ENCODE assay signal across 1 cellular context in genomic region chr1:60849401-60849800, GRCh38.
A peak's percentile ranks its signal among the peaks of the same experiment; 100 is the strongest.
TF ChIP-seq lines count a peak whose summit lies in the region.

No MANE protein-coding gene starts in this region.

TF ChIP-seq in H1, 55 proteins besides CTCF, POLR2A, EP300 and RAD21:
- TF ChIP-seq KDM5A (IDR thresholded peaks at IDR 0.05; ENCODE audit: low read length), result no peak
- TF ChIP-seq CREB1 (IDR thresholded peaks at IDR 0.05), result no peak
- peak; percentile 28 for TF ChIP-seq NANOG (IDR thresholded peaks at IDR 0.05; ENCODE audit: insufficient read depth, low read depth, low read length, poor library complexity, severe bottlenecking)
- no peak for TF ChIP-seq SIX5 (IDR thresholded peaks at IDR 0.05; ENCODE audit: low read depth, low read length)
- TF ChIP-seq KDM1A (IDR thresholded peaks at IDR 0.05; ENCODE audit: borderline replicate concordance, low read length), result no peak
- TF ChIP-seq ATF3 (IDR thresholded peaks at IDR 0.05; ENCODE audit: insufficient read depth, low read depth, low read length), result no peak
- TF ChIP-seq USF2 (IDR thresholded peaks at IDR 0.05; ENCODE audit: low read length), result no peak
- no peak for TF ChIP-seq HDAC2 (IDR thresholded peaks at IDR 0.05; ENCODE audit: borderline replicate concordance in 1 of 2, low read depth in 2 of 2, low read length in 2 of 2)
- TF ChIP-seq SP1 (IDR thresholded peaks at IDR 0.05; ENCODE audit: low read depth, low read length), result 0 out of 2 replicates have a peak, but pooled peaks have one; percentile 35
- no peak for TF ChIP-seq BRCA1 (IDR thresholded peaks at IDR 0.05; ENCODE audit: low read depth, low read length)
- TF ChIP-seq POU5F1 (IDR thresholded peaks at IDR 0.05; ENCODE audit: low read depth, low read length), result 0 out of 2 replicates have a peak, but pooled peaks have one; percentile 43
- no peak for TF ChIP-seq RBBP5 (IDR thresholded peaks at IDR 0.05; ENCODE audit: borderline replicate concordance, low read depth, low read length)
- no peak for TF ChIP-seq CEBPB (IDR thresholded peaks at IDR 0.05; ENCODE audit: low read depth, low read length)
- peak; percentile 74 for TF ChIP-seq CHD7 (IDR thresholded peaks at IDR 0.05; ENCODE audit: insufficient replicate concordance, low read length)
